In genomic region chr7:1769286-1770200, GRCh38 we compare ENCODE assay signal across 22 cellular contexts.
"Had no signal": no experiment of that assay in that cellular context is flagged by ENCODE, and none has a peak within 500 bp of the region (broad histone marks: within the 10 kb centered on the region; RNA-seq: fewer than 3 reads in every experiment).

No MANE protein-coding gene starts in this region.

- H3K36me3 ChIP-seq: breast epithelium, Peyer's patch, SJSA1 had no signal

- H3K4me3 Mint-ChIP-seq: activated CD8-positive, alpha-beta T cell treated with anti-CD3 and anti-CD28 coated beads for 36 hours; activated naive CD4-positive, alpha-beta T cell treated with anti-CD3 and anti-CD28 coated beads, Interleukin-2, amount 10 ng/mL, durations not matched to agents 7 days and 5 days; activated naive CD8-positive, alpha-beta T cell treated with anti-CD3 and anti-CD28 coated beads for 36 hours; activated T-helper 17 cell treated with anti-CD3 and anti-CD28 coated beads, Interleukin-2, amount 50 U/mL, for 72 hours; T-helper 1 cell treated with Interleukin-12 subunit alpha and Interleukin-12 subunit beta and Interleukin-4 antibody, amounts not matched to agents 30 μg/mL and 1 μg/mL, for 36 hours had no signal

- H3K4me3 ChIP-seq: breast epithelium, Peyer's patch, SJSA1 had no signal

- DNase-seq: activated CD4-positive, CD25-positive, alpha-beta regulatory T cell; activated CD8-positive, alpha-beta T cell treated with anti-CD3 and anti-CD28 coated beads for 36 hours; activated gamma-delta T cell; activated naive CD4-positive, alpha-beta T cell treated with anti-CD3 and anti-CD28 coated beads, Interleukin-2, amount 10 ng/mL, durations not matched to agents 7 days and 5 days; activated naive CD8-positive, alpha-beta T cell treated with anti-CD3 and anti-CD28 coated beads for 36 hours; activated T-cell treated with anti-CD3 and anti-CD28 coated beads for 4 hours; activated T-cell treated with anti-CD3 and anti-CD28 coated beads, Interleukin-2, amount 50 U/mL, for 48 hours; central memory CD4-positive, alpha-beta T cell; IMR-90; Kasumi-1; KBM-7; NCI-H1105 treated with DMSO at 0.1 percent for 48 hours; NCI-H1436 treated with DMSO at 0.1 percent for 48 hours; NCI-H187; NCI-H2081; NCI-H524 had no signal

- H3K36me3 Mint-ChIP-seq: activated naive CD4-positive, alpha-beta T cell treated with anti-CD3 and anti-CD28 coated beads, Interleukin-2, amount 10 ng/mL, durations not matched to agents 7 days and 5 days; activated naive CD8-positive, alpha-beta T cell treated with anti-CD3 and anti-CD28 coated beads for 36 hours had no signal

- H3K9me3 Mint-ChIP-seq: activated T-helper 17 cell treated with anti-CD3 and anti-CD28 coated beads, Interleukin-2, amount 50 U/mL, for 72 hours had no signal

- H3K4me1 ChIP-seq: breast epithelium, Peyer's patch, SJSA1 had no signal

- H3K27ac Mint-ChIP-seq: activated CD8-positive, alpha-beta T cell treated with anti-CD3 and anti-CD28 coated beads for 36 hours; activated naive CD4-positive, alpha-beta T cell treated with anti-CD3 and anti-CD28 coated beads, Interleukin-2, amount 10 ng/mL, durations not matched to agents 7 days and 5 days; activated naive CD8-positive, alpha-beta T cell treated with anti-CD3 and anti-CD28 coated beads for 36 hours; activated T-helper 17 cell treated with anti-CD3 and anti-CD28 coated beads, Interleukin-2, amount 50 U/mL, for 72 hours; T-helper 1 cell treated with Interleukin-12 subunit alpha and Interleukin-12 subunit beta and Interleukin-4 antibody, amounts not matched to agents 30 μg/mL and 1 μg/mL, for 36 hours had no signal

- H3K27me3 ChIP-seq: breast epithelium, Peyer's patch had no signal

- H3K27ac ChIP-seq: breast epithelium, Peyer's patch, RWPE1, SJSA1 had no signal

- H3K4me1 Mint-ChIP-seq: activated naive CD4-positive, alpha-beta T cell treated with anti-CD3 and anti-CD28 coated beads, Interleukin-2, amount 10 ng/mL, durations not matched to agents 7 days and 5 days; activated naive CD8-positive, alpha-beta T cell treated with anti-CD3 and anti-CD28 coated beads for 36 hours; activated T-helper 17 cell treated with anti-CD3 and anti-CD28 coated beads, Interleukin-2, amount 50 U/mL, for 72 hours had no signal

- ATAC-seq: activated CD8-positive, alpha-beta T cell treated with anti-CD3 and anti-CD28 coated beads for 36 hours; activated T-helper 17 cell treated with anti-CD3 and anti-CD28 coated beads, Interleukin-2, amount 50 U/mL, for 72 hours had no signal

- H3K27me3 Mint-ChIP-seq: activated naive CD8-positive, alpha-beta T cell treated with anti-CD3 and anti-CD28 coated beads for 36 hours had no signal

- H3K9me3 ChIP-seq: SJSA1 had no signal
